In the genomic region with DNA sequence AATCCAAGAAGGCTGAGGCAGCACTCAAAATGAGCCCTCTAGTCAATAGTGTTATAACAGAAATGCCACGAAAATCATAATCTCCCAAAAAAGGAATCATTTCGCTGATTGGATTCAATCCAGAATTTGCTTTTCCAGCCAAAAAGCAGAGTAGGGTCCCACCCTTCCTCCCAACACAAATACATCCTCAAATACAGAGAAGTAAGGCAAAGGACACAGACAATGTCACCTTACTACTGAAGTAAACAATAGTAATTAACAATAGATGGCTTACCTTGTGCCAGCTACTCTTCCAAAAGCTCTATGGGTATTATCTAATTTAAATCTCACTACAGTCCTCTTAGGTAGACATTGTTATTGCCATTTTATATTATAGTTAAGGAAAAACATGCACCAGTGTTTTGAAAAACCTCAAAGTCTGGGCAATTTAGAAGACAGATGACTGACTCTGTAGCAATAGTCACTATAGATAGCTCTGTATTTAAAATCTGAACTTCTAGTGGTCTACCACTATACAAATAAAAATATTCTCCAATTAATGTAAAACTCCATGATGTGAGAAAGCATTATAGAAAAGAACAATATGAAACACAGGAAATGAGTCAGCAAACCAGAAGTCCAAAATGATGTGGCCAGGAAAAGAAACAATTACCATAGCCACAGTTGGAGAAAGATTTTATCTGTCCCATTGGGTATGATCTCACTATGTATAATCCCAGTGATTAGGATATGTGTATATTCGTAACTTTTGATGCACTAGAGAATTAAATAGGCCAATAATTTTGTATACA, we compare ENCODE assay signal across 14 cellular contexts.
DNase-seq lines count a peak whose midpoint lies in the region; ATAC-seq and TF ChIP-seq lines count a peak whose summit lies in the region.
"Had no signal": no experiment of that assay in that cellular context is flagged by ENCODE, and none has a peak within 500 bp of the region (broad histone marks: within the 10 kb centered on the region; RNA-seq: fewer than 3 reads in every experiment).

No MANE protein-coding gene starts in this region.

- H3K36me3 Mint-ChIP-seq in osteocyte (ENCODE audit: unreplicated experiment) = no peaks in the 10 kb centered on the region

- ATAC-seq in activated CD4-positive, CD25-positive, alpha-beta regulatory T cell treated with anti-CD3 and anti-CD28 coated beads, Interleukin-2, amount 50 U/mL, for 24 hours = peak; percentile 46 to 60
- no peak for ATAC-seq in GM21576 (IDR thresholded peaks at IDR 0.05; ENCODE audit: unreplicated experiment)
- ATAC-seq: A549, Panc1 had no signal

- no peaks in the 10 kb centered on the region for H4K20me1 ChIP-seq in KMS-11 (ENCODE audit: insufficient read depth)

- no peaks in the 10 kb centered on the region for H3K79me2 ChIP-seq in KMS-11 (ENCODE audit: insufficient read depth, low read depth)

- intact Hi-C loops in colonic mucosa (cut with DNase I) = no loop called here

- no peaks in the 10 kb centered on the region for H3K9me3 ChIP-seq in colonic mucosa
- H3K9me3 ChIP-seq: A549, vagina had no signal

- no peak overlapping the region for H2AFZ ChIP-seq in KMS-11 (ENCODE audit: low read depth)

- H3K36me3 ChIP-seq in KMS-11 (ENCODE audit: insufficient read depth) (no peaks in the 10 kb centered on the region), colonic mucosa (no peaks in the 10 kb centered on the region)
- H3K36me3 ChIP-seq: cardiac muscle cell, vagina had no signal

- H3K9me3 Mint-ChIP-seq in osteocyte (ENCODE audit: unreplicated experiment) = peaks cover 12% of the 10 kb centered on the region

- H3K9ac ChIP-seq in KMS-11 (no peak overlapping the region), colonic mucosa (ENCODE audit: low read depth in 2 of 2, low read length in 2 of 2) (no peak overlapping the region)

- H3K4me1 Mint-ChIP-seq in osteocyte (ENCODE audit: unreplicated experiment) = peaks cover 21% of the 10 kb centered on the region
- H3K4me1 Mint-ChIP-seq: neural crest cell had no signal

- H3K27ac Mint-ChIP-seq in osteocyte (ENCODE audit: unreplicated experiment) = peak overlapping the region; percentile 23

- no peaks in the 10 kb centered on the region for H3K27me3 ChIP-seq in KMS-11 (ENCODE audit: insufficient read depth, low read depth)
- H3K27me3 ChIP-seq in colonic mucosa = no peaks in the 10 kb centered on the region
- H3K27me3 ChIP-seq: cardiac muscle cell, vagina had no signal

- H3K4me1 ChIP-seq in KMS-11 (ENCODE audit: low read depth, poor library complexity, severe bottlenecking) = peaks cover 28% of the 10 kb centered on the region
- H3K4me1 ChIP-seq in colonic mucosa = no peaks in the 10 kb centered on the region
- H3K4me1 ChIP-seq: A549 had no signal

- no peak overlapping the region for H3K4me3 ChIP-seq in KMS-11 (IDR thresholded peaks at IDR 0.05; ENCODE audit: insufficient read depth, low read depth, low read length)
- H3K4me3 ChIP-seq in cardiac fibroblast (replicated peaks in 1 of 2; ENCODE audit: low read depth in 2 of 2, low read length in 2 of 2) = peak overlapping the region in 1 of 2 donors; percentile 3
- H3K4me3 ChIP-seq in colonic mucosa = no peak overlapping the region
- H3K4me3 ChIP-seq: A549, cardiac muscle cell, vagina had no signal

- H3K27ac ChIP-seq in KMS-11 = no peak overlapping the region
- H3K27ac ChIP-seq in colonic mucosa = no peak overlapping the region
- H3K27ac ChIP-seq: A549, cardiac muscle cell, vagina had no signal

- H3K27me3 Mint-ChIP-seq in osteocyte (ENCODE audit: unreplicated experiment) = no peaks in the 10 kb centered on the region

- H3K4me3 Mint-ChIP-seq in osteocyte (ENCODE audit: unreplicated experiment) = no peak overlapping the region
- H3K4me3 Mint-ChIP-seq: neural crest cell had no signal

- no peak for DNase-seq in activated CD4-positive, CD25-positive, alpha-beta regulatory T cell treated with anti-CD3 and anti-CD28 coated beads, Interleukin-2, amount 50 U/mL, for 72 hours
- DNase-seq in cardiac fibroblast (ENCODE audit: low read depth in 2 of 2) = peak; percentile 77 to 93
- DNase-seq in osteocyte (ENCODE audit: extremely low spot score, unreplicated experiment) = no peak
- DNase-seq in colonic mucosa = no peak
- no peak for DNase-seq in GM10266 (ENCODE audit: extremely low spot score)
- DNase-seq: NCI-H1436 had no signal

- TF ChIP-seq CTCF in KMS-11 (conservative IDR thresholded peaks at IDR 0.05; ENCODE audit: low read depth, low read length) (no peak), cardiac fibroblast (IDR thresholded peaks at IDR 0.05; ENCODE audit: low read depth, low read length) (no peak), osteocyte (IDR thresholded peaks at IDR 0.05) (no peak), colonic mucosa (IDR thresholded peaks at IDR 0.05) (no peak), GM10266 (IDR thresholded peaks at IDR 0.05; ENCODE audit: control insufficient read depth, insufficient read depth, low read depth, missing control alignments) (no peak)

- peak overlapping the region; percentile 27 for H3K4me2 ChIP-seq in KMS-11
- H3K4me2 ChIP-seq: A549 had no signal

Comparison
In these comparisons a context has a peak if more than half of its experiments do, and no peak if none do; other contexts are left out.
1. DNase-seq: peak in cardiac fibroblast (2 of 2); none in activated CD4-positive, CD25-positive, alpha-beta regulatory T cell treated with anti-CD3 and anti-CD28 coated beads, Interleukin-2, amount 50 U/mL, for 72 hours (single experiment), osteocyte (single experiment), colonic mucosa (single experiment) and GM10266 (single experiment).